Comparison of ENCODE assay signal across 1 cellular context in the genomic region with DNA sequence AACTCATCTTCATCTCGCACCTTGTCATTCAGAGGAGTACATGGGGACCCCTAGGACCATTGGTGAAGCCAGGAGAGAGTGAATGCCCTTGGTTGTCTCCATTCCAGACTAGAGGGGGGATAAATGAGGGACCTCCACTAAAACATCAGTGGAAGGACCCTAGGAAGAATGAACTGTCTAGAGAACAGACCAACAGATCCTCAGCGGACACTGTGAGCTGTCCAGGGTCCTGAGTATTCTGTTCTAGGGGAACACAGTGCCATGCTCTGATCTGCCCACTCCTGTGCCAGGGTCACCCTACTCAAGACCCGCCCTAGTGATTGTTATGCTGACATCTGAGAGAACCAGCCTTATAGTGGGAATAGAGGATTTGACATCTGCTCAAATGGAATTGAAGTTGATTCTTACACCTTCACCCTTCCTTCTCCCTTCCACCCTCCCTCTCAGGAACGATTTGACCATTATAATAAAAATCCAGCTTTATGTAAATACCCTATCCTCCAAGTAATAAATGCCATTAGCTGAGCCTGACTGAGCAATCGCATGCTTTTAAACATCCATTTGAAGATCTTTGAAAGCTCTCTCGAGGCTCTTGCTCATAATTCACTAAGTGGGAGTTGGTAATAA.
TF ChIP-seq lines count a peak whose summit lies in the region.

No MANE protein-coding gene starts in this region.

TF ChIP-seq in HepG2, 621 proteins besides CTCF, POLR2A, EP300 and RAD21 (continued from another document and continues in another):
- no peak for TF ChIP-seq NONO (IDR thresholded peaks at IDR 0.05)
- no peak for TF ChIP-seq NONO (CRISPR knock-in tag; conservative IDR thresholded peaks at IDR 0.05)
- no peak for TF ChIP-seq RFX1 (IDR thresholded peaks at IDR 0.05)
- TF ChIP-seq, protein P1, sequence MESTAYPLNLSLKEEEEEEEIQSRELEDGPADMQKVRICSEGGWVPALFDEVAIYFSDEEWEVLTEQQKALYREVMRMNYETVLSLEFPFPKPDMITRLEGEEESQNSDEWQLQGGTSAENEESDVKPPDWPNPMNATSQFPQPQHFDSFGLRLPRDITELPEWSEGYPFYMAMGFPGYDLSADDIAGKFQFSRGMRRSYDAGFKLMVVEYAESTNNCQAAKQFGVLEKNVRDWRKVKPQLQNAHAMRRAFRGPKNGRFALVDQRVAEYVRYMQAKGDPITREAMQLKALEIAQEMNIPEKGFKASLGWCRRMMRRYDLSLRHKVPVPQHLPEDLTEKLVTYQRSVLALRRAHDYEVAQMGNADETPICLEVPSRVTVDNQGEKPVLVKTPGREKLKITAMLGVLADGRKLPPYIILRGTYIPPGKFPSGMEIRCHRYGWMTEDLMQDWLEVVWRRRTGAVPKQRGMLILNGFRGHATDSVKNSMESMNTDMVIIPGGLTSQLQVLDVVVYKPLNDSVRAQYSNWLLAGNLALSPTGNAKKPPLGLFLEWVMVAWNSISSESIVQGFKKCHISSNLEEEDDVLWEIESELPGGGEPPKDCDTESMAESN (CRISPR knock-in tag; conservative IDR thresholded peaks at IDR 0.05) = no peak
- TF ChIP-seq, protein P2, sequence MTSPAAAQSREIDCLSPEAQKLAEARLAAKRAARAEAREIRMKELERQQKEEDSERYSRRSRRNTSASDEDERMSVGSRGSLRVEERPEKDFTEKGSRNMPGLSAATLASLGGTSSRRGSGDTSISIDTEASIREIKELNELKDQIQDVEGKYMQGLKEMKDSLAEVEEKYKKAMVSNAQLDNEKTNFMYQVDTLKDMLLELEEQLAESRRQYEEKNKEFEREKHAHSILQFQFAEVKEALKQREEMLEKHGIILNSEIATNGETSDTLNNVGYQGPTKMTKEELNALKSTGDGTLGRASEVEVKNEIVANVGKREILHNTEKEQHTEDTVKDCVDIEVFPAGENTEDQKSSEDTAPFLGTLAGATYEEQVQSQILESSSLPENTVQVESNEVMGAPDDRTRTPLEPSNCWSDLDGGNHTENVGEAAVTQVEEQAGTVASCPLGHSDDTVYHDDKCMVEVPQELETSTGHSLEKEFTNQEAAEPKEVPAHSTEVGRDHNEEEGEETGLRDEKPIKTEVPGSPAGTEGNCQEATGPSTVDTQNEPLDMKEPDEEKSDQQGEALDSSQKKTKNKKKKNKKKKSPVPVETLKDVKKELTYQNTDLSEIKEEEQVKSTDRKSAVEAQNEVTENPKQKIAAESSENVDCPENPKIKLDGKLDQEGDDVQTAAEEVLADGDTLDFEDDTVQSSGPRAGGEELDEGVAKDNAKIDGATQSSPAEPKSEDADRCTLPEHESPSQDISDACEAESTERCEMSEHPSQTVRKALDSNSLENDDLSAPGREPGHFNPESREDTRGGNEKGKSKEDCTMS (CRISPR knock-in tag; conservative IDR thresholded peaks at IDR 0.05) = 0 out of 2 replicates have a peak, but pooled peaks have one; percentile 91
- TF ChIP-seq, protein P3, sequence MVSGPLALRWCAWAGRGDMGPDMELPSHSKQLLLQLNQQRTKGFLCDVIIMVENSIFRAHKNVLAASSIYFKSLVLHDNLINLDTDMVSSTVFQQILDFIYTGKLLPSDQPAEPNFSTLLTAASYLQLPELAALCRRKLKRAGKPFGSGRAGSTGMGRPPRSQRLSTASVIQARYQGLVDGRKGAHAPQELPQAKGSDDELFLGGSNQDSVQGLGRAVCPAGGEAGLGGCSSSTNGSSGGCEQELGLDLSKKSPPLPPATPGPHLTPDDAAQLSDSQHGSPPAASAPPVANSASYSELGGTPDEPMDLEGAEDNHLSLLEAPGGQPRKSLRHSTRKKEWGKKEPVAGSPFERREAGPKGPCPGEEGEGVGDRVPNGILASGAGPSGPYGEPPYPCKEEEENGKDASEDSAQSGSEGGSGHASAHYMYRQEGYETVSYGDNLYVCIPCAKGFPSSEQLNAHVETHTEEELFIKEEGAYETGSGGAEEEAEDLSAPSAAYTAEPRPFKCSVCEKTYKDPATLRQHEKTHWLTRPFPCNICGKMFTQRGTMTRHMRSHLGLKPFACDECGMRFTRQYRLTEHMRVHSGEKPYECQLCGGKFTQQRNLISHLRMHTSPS (CRISPR knock-in tag; IDR thresholded peaks at IDR 0.05; ENCODE audit: low read depth) = no peak
- no peak for TF ChIP-seq HNRNPUL1 (IDR thresholded peaks at IDR 0.05; ENCODE audit: low read depth, low read length)
- TF ChIP-seq HES4 (CRISPR knock-in tag; IDR thresholded peaks at IDR 0.05; ENCODE audit: borderline replicate concordance) = peak; percentile 54; the same call in 1 of the 2 replicates
- TF ChIP-seq MEF2D (CRISPR knock-in tag; IDR thresholded peaks at IDR 0.05) = no peak
- no peak for TF ChIP-seq TBX2 (CRISPR knock-in tag; IDR thresholded peaks at IDR 0.05; ENCODE audit: borderline replicate concordance)
- TF ChIP-seq, protein P4, sequence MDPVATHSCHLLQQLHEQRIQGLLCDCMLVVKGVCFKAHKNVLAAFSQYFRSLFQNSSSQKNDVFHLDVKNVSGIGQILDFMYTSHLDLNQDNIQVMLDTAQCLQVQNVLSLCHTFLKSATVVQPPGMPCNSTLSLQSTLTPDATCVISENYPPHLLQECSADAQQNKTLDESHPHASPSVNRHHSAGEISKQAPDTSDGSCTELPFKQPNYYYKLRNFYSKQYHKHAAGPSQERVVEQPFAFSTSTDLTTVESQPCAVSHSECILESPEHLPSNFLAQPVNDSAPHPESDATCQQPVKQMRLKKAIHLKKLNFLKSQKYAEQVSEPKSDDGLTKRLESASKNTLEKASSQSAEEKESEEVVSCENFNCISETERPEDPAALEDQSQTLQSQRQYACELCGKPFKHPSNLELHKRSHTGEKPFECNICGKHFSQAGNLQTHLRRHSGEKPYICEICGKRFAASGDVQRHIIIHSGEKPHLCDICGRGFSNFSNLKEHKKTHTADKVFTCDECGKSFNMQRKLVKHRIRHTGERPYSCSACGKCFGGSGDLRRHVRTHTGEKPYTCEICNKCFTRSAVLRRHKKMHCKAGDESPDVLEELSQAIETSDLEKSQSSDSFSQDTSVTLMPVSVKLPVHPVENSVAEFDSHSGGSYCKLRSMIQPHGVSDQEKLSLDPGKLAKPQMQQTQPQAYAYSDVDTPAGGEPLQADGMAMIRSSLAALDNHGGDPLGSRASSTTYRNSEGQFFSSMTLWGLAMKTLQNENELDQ (CRISPR knock-in tag; IDR thresholded peaks at IDR 0.05; ENCODE audit: borderline replicate concordance) = 0 out of 2 replicates have a peak, but pooled peaks have one; percentile 74
- TF ChIP-seq, protein P5, sequence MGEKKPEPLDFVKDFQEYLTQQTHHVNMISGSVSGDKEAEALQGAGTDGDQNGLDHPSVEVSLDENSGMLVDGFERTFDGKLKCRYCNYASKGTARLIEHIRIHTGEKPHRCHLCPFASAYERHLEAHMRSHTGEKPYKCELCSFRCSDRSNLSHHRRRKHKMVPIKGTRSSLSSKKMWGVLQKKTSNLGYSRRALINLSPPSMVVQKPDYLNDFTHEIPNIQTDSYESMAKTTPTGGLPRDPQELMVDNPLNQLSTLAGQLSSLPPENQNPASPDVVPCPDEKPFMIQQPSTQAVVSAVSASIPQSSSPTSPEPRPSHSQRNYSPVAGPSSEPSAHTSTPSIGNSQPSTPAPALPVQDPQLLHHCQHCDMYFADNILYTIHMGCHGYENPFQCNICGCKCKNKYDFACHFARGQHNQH (CRISPR knock-in tag; IDR thresholded peaks at IDR 0.05) = peak; percentile 47; the same call in 1 of the 2 replicates
- TF ChIP-seq, protein P6, sequence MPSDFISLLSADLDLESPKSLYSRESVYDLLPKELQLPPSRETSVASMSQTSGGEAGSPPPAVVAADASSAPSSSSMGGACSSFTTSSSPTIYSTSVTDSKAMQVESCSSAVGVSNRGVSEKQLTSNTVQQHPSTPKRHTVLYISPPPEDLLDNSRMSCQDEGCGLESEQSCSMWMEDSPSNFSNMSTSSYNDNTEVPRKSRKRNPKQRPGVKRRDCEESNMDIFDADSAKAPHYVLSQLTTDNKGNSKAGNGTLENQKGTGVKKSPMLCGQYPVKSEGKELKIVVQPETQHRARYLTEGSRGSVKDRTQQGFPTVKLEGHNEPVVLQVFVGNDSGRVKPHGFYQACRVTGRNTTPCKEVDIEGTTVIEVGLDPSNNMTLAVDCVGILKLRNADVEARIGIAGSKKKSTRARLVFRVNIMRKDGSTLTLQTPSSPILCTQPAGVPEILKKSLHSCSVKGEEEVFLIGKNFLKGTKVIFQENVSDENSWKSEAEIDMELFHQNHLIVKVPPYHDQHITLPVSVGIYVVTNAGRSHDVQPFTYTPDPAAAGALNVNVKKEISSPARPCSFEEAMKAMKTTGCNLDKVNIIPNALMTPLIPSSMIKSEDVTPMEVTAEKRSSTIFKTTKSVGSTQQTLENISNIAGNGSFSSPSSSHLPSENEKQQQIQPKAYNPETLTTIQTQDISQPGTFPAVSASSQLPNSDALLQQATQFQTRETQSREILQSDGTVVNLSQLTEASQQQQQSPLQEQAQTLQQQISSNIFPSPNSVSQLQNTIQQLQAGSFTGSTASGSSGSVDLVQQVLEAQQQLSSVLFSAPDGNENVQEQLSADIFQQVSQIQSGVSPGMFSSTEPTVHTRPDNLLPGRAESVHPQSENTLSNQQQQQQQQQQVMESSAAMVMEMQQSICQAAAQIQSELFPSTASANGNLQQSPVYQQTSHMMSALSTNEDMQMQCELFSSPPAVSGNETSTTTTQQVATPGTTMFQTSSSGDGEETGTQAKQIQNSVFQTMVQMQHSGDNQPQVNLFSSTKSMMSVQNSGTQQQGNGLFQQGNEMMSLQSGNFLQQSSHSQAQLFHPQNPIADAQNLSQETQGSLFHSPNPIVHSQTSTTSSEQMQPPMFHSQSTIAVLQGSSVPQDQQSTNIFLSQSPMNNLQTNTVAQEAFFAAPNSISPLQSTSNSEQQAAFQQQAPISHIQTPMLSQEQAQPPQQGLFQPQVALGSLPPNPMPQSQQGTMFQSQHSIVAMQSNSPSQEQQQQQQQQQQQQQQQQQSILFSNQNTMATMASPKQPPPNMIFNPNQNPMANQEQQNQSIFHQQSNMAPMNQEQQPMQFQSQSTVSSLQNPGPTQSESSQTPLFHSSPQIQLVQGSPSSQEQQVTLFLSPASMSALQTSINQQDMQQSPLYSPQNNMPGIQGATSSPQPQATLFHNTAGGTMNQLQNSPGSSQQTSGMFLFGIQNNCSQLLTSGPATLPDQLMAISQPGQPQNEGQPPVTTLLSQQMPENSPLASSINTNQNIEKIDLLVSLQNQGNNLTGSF (CRISPR knock-in tag; IDR thresholded peaks at IDR 0.05) = no peak
- TF ChIP-seq, protein P7, sequence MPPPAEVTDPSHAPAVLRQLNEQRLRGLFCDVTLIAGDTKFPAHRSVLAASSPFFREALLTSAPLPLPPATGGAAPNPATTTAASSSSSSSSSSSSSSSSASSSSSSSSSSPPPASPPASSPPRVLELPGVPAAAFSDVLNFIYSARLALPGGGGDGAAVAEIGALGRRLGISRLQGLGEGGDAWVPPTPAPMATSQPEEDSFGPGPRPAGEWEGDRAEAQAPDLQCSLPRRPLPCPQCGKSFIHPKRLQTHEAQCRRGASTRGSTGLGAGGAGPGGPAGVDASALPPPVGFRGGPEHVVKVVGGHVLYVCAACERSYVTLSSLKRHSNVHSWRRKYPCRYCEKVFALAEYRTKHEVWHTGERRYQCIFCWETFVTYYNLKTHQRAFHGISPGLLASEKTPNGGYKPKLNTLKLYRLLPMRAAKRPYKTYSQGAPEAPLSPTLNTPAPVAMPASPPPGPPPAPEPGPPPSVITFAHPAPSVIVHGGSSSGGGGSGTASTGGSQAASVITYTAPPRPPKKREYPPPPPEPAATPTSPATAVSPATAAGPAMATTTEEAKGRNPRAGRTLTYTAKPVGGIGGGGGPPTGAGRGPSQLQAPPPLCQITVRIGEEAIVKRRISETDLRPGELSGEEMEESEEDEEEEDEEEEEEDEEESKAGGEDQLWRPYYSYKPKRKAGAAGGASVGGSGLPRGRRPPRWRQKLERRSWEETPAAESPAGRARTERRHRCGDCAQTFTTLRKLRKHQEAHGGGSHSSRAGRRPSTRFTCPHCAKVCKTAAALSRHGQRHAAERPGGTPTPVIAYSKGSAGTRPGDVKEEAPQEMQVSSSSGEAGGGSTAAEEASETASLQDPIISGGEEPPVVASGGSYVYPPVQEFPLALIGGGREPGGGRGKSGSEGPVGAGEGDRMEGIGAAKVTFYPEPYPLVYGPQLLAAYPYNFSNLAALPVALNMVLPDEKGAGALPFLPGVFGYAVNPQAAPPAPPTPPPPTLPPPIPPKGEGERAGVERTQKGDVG (CRISPR knock-in tag; IDR thresholded peaks at IDR 0.05; ENCODE audit: borderline replicate concordance) = no peak
- TF ChIP-seq, protein P8, sequence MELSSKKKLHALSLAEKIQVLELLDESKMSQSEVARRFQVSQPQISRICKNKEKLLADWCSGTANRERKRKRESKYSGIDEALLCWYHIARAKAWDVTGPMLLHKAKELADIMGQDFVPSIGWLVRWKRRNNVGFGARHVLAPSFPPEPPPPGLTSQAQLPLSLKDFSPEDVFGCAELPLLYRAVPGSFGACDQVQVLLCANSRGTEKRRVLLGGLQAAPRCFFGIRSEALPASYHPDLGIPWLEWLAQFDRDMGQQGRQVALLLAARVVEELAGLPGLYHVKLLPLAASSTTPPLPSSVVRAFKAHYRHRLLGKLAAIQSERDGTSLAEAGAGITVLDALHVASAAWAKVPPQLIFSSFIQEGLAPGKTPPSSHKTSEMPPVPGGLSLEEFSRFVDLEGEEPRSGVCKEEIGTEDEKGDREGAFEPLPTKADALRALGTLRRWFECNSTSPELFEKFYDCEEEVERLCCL (CRISPR knock-in tag; IDR thresholded peaks at IDR 0.05; ENCODE audit: borderline replicate concordance) = no peak
- TF ChIP-seq ZNF317 (CRISPR knock-in tag; IDR thresholded peaks at IDR 0.05) = no peak
- no peak for TF ChIP-seq SCMH1 (CRISPR knock-in tag; IDR thresholded peaks at IDR 0.05; ENCODE audit: borderline replicate concordance)
- TF ChIP-seq HMG20B (CRISPR knock-in tag; conservative IDR thresholded peaks at IDR 0.05) = no peak
- TF ChIP-seq ZNF547 (CRISPR knock-in tag; IDR thresholded peaks at IDR 0.05) = no peak
- TF ChIP-seq ZNF652 (CRISPR knock-in tag; IDR thresholded peaks at IDR 0.05; ENCODE audit: borderline replicate concordance, low read depth) = no peak
- TF ChIP-seq ZNF235 (CRISPR knock-in tag; IDR thresholded peaks at IDR 0.05; ENCODE audit: borderline replicate concordance) = no peak
- TF ChIP-seq, protein P9, sequence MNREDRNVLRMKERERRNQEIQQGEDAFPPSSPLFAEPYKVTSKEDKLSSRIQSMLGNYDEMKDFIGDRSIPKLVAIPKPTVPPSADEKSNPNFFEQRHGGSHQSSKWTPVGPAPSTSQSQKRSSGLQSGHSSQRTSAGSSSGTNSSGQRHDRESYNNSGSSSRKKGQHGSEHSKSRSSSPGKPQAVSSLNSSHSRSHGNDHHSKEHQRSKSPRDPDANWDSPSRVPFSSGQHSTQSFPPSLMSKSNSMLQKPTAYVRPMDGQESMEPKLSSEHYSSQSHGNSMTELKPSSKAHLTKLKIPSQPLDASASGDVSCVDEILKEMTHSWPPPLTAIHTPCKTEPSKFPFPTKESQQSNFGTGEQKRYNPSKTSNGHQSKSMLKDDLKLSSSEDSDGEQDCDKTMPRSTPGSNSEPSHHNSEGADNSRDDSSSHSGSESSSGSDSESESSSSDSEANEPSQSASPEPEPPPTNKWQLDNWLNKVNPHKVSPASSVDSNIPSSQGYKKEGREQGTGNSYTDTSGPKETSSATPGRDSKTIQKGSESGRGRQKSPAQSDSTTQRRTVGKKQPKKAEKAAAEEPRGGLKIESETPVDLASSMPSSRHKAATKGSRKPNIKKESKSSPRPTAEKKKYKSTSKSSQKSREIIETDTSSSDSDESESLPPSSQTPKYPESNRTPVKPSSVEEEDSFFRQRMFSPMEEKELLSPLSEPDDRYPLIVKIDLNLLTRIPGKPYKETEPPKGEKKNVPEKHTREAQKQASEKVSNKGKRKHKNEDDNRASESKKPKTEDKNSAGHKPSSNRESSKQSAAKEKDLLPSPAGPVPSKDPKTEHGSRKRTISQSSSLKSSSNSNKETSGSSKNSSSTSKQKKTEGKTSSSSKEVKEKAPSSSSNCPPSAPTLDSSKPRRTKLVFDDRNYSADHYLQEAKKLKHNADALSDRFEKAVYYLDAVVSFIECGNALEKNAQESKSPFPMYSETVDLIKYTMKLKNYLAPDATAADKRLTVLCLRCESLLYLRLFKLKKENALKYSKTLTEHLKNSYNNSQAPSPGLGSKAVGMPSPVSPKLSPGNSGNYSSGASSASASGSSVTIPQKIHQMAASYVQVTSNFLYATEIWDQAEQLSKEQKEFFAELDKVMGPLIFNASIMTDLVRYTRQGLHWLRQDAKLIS (CRISPR knock-in tag; IDR thresholded peaks at IDR 0.05) = no peak
- no peak for TF ChIP-seq MAFK (conservative IDR thresholded peaks at IDR 0.05 in 1 of 2, IDR thresholded peaks at IDR 0.05 in 1 of 2; ENCODE audit: low read length in 2 of 2)
- TF ChIP-seq ZNF510 (CRISPR knock-in tag; IDR thresholded peaks at IDR 0.05; ENCODE audit: low read depth) = 0 out of 2 replicates have a peak, but pooled peaks have one; percentile 41
